Comparison of ENCODE assay signal across 8 cellular contexts in genomic region chr5:132389453-132390286, GRCh38. TPM values are rescaled to one million over a fixed set of nuclear protein-coding genes. Genes with fewer than 3 reads are reported as not detected.
DNase-seq lines count a peak whose midpoint lies in the region; ATAC-seq and TF ChIP-seq lines count a peak whose summit lies in the region.

No MANE protein-coding gene starts in this region.

- H3K27ac Mint-ChIP-seq in activated naive CD8-positive, alpha-beta T cell treated with anti-CD3 and anti-CD28 coated beads, Interleukin-2, amount 50 U/mL, for 24 hours: no peak overlapping the region

- no peak for TF ChIP-seq CTCF in left ventricle myocardium inferior (IDR thresholded peaks at IDR 0.05; ENCODE audit: borderline replicate concordance)
- no peak for TF ChIP-seq CTCF in upper lobe of right lung (IDR thresholded peaks at IDR 0.05)

- no peaks in the 10 kb centered on the region for H3K9me3 ChIP-seq in left ventricle myocardium inferior (replicated peaks)
- H3K9me3 ChIP-seq in upper lobe of right lung: no peaks in the 10 kb centered on the region

- H3K27ac ChIP-seq in left ventricle myocardium inferior (replicated peaks) (peak overlapping the region; percentile 92), upper lobe of right lung (peak overlapping the region; percentile 88)

- H3K36me3 Mint-ChIP-seq in activated naive CD8-positive, alpha-beta T cell treated with anti-CD3 and anti-CD28 coated beads, Interleukin-2, amount 50 U/mL, for 24 hours (ENCODE audit: low read depth): peaks cover 1% of the 10 kb centered on the region

- H3K4me3 Mint-ChIP-seq in activated naive CD8-positive, alpha-beta T cell treated with anti-CD3 and anti-CD28 coated beads, Interleukin-2, amount 50 U/mL, for 24 hours: no peak overlapping the region

- peaks cover 28% of the 10 kb centered on the region for H3K36me3 ChIP-seq in left ventricle myocardium inferior
- peaks cover 34% of the 10 kb centered on the region for H3K36me3 ChIP-seq in upper lobe of right lung

- H3K4me1 Mint-ChIP-seq in activated naive CD8-positive, alpha-beta T cell treated with anti-CD3 and anti-CD28 coated beads, Interleukin-2, amount 50 U/mL, for 24 hours: peaks cover 47% of the 10 kb centered on the region

- H3K4me1 ChIP-seq in left ventricle myocardium inferior (peaks cover 63% of the 10 kb centered on the region), upper lobe of right lung (peaks cover 48% of the 10 kb centered on the region)

- H3K27me3 Mint-ChIP-seq in activated naive CD8-positive, alpha-beta T cell treated with anti-CD3 and anti-CD28 coated beads, Interleukin-2, amount 50 U/mL, for 24 hours: no peaks in the 10 kb centered on the region

- ATAC-seq in Right ventricle myocardium superior (ENCODE audit: poor library complexity) (no peak), upper lobe of right lung (peak; percentile 3), HG02763 (IDR thresholded peaks at IDR 0.05; ENCODE audit: unreplicated experiment) (no peak), GM18502 (IDR thresholded peaks at IDR 0.05; ENCODE audit: poor library complexity, unreplicated experiment) (no peak), HG03354 (IDR thresholded peaks at IDR 0.05; ENCODE audit: poor library complexity, severe bottlenecking, unreplicated experiment) (no peak)
- peak; percentile 31 for ATAC-seq in activated naive CD8-positive, alpha-beta T cell treated with anti-CD3 and anti-CD28 coated beads, Interleukin-2, amount 50 U/mL, for 24 hours

- H3K9me3 Mint-ChIP-seq in activated naive CD8-positive, alpha-beta T cell treated with anti-CD3 and anti-CD28 coated beads, Interleukin-2, amount 50 U/mL, for 24 hours: no peaks in the 10 kb centered on the region

- H3K27me3 ChIP-seq in left ventricle myocardium inferior (ENCODE audit: low read depth) (no peaks in the 10 kb centered on the region), upper lobe of right lung (no peaks in the 10 kb centered on the region)

- no peak overlapping the region for H3K4me3 ChIP-seq in left ventricle myocardium inferior
- no peak overlapping the region for H3K4me3 ChIP-seq in upper lobe of right lung

- intact Hi-C loops in left ventricle myocardium inferior (cut with micrococcal nuclease): no loop called here
- intact Hi-C loops in Right ventricle myocardium superior (cut with DNase I): loop anchor here (10.0 kb wide), 1 partner anchor 425 kb away; the partner anchor contains the start of gene SOWAHA
- intact Hi-C loops in upper lobe of right lung (cut with DNase I): loop anchor here (5.0 kb wide), 1 partner anchor 113 kb away; no protein-coding TSS in a partner anchor

- DNase-seq in left ventricle myocardium inferior (no peak), Right ventricle myocardium superior (no peak), kidney tubule cell (ENCODE audit: low spot score) (peak; percentile 100), upper lobe of right lung (no peak)
- no peak for DNase-seq in activated naive CD8-positive, alpha-beta T cell treated with anti-CD3 and anti-CD28 coated beads, Interleukin-2, amount 50 U/mL, for 24 hours

RNA-seq across cellular contexts. Expression of gene SLC22A5, which starts 20.2 kb away (rescaled TPM):
- total RNA-seq in left ventricle myocardium inferior (20.8 TPM), Right ventricle myocardium superior (22.7 TPM), upper lobe of right lung (10.2 TPM)

Comparison
In these comparisons a context has a peak if more than half of its experiments do, and no peak if none do; other contexts are left out.
1. ATAC-seq: peak in activated naive CD8-positive, alpha-beta T cell treated with anti-CD3 and anti-CD28 coated beads, Interleukin-2, amount 50 U/mL, for 24 hours (single experiment) and upper lobe of right lung (single experiment); none in Right ventricle myocardium superior (single experiment), HG02763 (single experiment), GM18502 (single experiment) and HG03354 (single experiment).